In genomic region chr6:155782320-155782730, GRCh38 we compare ENCODE assay signal across 10 cellular contexts.
DNase-seq lines count a peak whose midpoint lies in the region; ATAC-seq and TF ChIP-seq lines count a peak whose summit lies in the region.
"Had no signal": no experiment of that assay in that cellular context is flagged by ENCODE, and none has a peak within 500 bp of the region (broad histone marks: within the 10 kb centered on the region; RNA-seq: fewer than 3 reads in every experiment).

No MANE protein-coding gene starts in this region.

- ATAC-seq in GM21367 (IDR thresholded peaks at IDR 0.05; ENCODE audit: unreplicated experiment) (no peak), T-helper 17 cell (no peak)
- ATAC-seq in activated CD8-positive, alpha-beta memory T cell treated with anti-CD3 and anti-CD28 coated beads, Interleukin-2, amount 10 ng/mL, durations not matched to agents 7 days and 5 days = no peak
- ATAC-seq: left ventricle myocardium superior had no signal

- TF ChIP-seq CTCF in tibial nerve (IDR thresholded peaks at IDR 0.05) = no peak

- no peaks in the 10 kb centered on the region for H3K9me3 ChIP-seq in duodenal mucosa (ENCODE audit: control insufficient read depth in 1 of 2, low read length in 2 of 2)
- no peaks in the 10 kb centered on the region for H3K9me3 ChIP-seq in tibial nerve
- H3K9me3 ChIP-seq in T-helper 17 cell (ENCODE audit: control insufficient read depth, low read length, poor library complexity, severe bottlenecking) = no peaks in the 10 kb centered on the region

- no peak overlapping the region for H3K9ac ChIP-seq in duodenal mucosa (ENCODE audit: low read depth in 1 of 2, low read length in 2 of 2)

- peak overlapping the region; percentile 42 for H3K27ac ChIP-seq in duodenal mucosa (ENCODE audit: low read depth, low read length)
- peak overlapping the region in 2 of 4 donors; percentile 8 to 56 for H3K27ac ChIP-seq in tibial nerve

- H3K36me3 ChIP-seq in duodenal mucosa (ENCODE audit: control insufficient read depth in 1 of 2, insufficient read depth in 2 of 2, low read length in 2 of 2) = no peaks in the 10 kb centered on the region
- H3K36me3 ChIP-seq in tibial nerve = no peaks in the 10 kb centered on the region

- no peaks in the 10 kb centered on the region for H3K36me3 Mint-ChIP-seq in activated CD8-positive, alpha-beta memory T cell treated with anti-CD3 and anti-CD28 coated beads, Interleukin-2, amount 10 ng/mL, durations not matched to agents 7 days and 5 days
- peaks cover 2% of the 10 kb centered on the region for H3K36me3 Mint-ChIP-seq in T-helper 17 cell (ENCODE audit: low read depth)

- H3K27ac Mint-ChIP-seq in activated CD8-positive, alpha-beta memory T cell treated with anti-CD3 and anti-CD28 coated beads, Interleukin-2, amount 10 ng/mL, durations not matched to agents 7 days and 5 days = no peak overlapping the region
- no peak overlapping the region for H3K27ac Mint-ChIP-seq in T-helper 17 cell

- peaks cover 2% of the 10 kb centered on the region for H3K9me3 Mint-ChIP-seq in activated CD8-positive, alpha-beta memory T cell treated with anti-CD3 and anti-CD28 coated beads, Interleukin-2, amount 10 ng/mL, durations not matched to agents 7 days and 5 days (ENCODE audit: low read depth)

- no peak for TF ChIP-seq EP300 in tibial nerve (IDR thresholded peaks at IDR 0.05)

- DNase-seq in EH (ENCODE audit: low read depth) (peak; percentile 96), NCI-H2029 treated with DMSO at 0.1 percent for 48 hours (lab: John Stamatoyannopoulos, UW) (peak; percentile 4), non-pigmented ciliary epithelial cell (ENCODE audit: low read depth) (peak; percentile 92), tibial nerve (ENCODE audit: low spot score in 2 of 2) (no peak), T-helper 17 cell (no peak)
- no peak for DNase-seq in activated CD8-positive, alpha-beta memory T cell treated with anti-CD3 and anti-CD28 coated beads, Interleukin-2, amount 10 ng/mL, durations not matched to agents 7 days and 5 days
- DNase-seq: activated naive CD4-positive, alpha-beta T cell; left ventricle myocardium superior had no signal

- peaks cover 0 to 9% of the 10 kb centered on the region in 2 donors for H3K4me1 ChIP-seq in duodenal mucosa (ENCODE audit: control insufficient read depth in 1 of 2, insufficient read depth in 2 of 2, low read length in 2 of 2)
- H3K4me1 ChIP-seq in tibial nerve = peaks cover 0 to 7% (median 0%) of the 10 kb centered on the region in 4 donors

- H3K4me3 ChIP-seq in duodenal mucosa (ENCODE audit: low read depth in 1 of 2, low read length in 2 of 2) (no peak overlapping the region), tibial nerve (no peak overlapping the region)

- no peaks in the 10 kb centered on the region for H3K27me3 Mint-ChIP-seq in activated CD8-positive, alpha-beta memory T cell treated with anti-CD3 and anti-CD28 coated beads, Interleukin-2, amount 10 ng/mL, durations not matched to agents 7 days and 5 days
- no peaks in the 10 kb centered on the region for H3K27me3 Mint-ChIP-seq in T-helper 17 cell

- H3K27me3 ChIP-seq in duodenal mucosa (ENCODE audit: control insufficient read depth in 1 of 2, insufficient read depth in 2 of 2, low read length in 2 of 2) = no peaks in the 10 kb centered on the region
- H3K27me3 ChIP-seq in tibial nerve = no peaks in the 10 kb centered on the region

- CTCF ChIA-PET in activated CD8-positive, alpha-beta memory T cell treated with anti-CD3 and anti-CD28 coated beads, Interleukin-2, amount 10 ng/mL, durations not matched to agents 7 days and 5 days (lab: Charles Lee) = no interaction called here

- no peak for TF ChIP-seq POLR2A in tibial nerve (IDR thresholded peaks at IDR 0.05)

- H3K4me3 Mint-ChIP-seq in activated CD8-positive, alpha-beta memory T cell treated with anti-CD3 and anti-CD28 coated beads, Interleukin-2, amount 10 ng/mL, durations not matched to agents 7 days and 5 days = no peak overlapping the region
- H3K4me3 Mint-ChIP-seq in T-helper 17 cell = no peak overlapping the region

- H3K4me1 Mint-ChIP-seq in activated CD8-positive, alpha-beta memory T cell treated with anti-CD3 and anti-CD28 coated beads, Interleukin-2, amount 10 ng/mL, durations not matched to agents 7 days and 5 days = no peaks in the 10 kb centered on the region
- no peaks in the 10 kb centered on the region for H3K4me1 Mint-ChIP-seq in T-helper 17 cell

Comparison
In these comparisons a context has a peak if more than half of its experiments do, and no peak if none do; other contexts are left out.
1. DNase-seq: peak in EH (single experiment), NCI-H2029 treated with DMSO at 0.1 percent for 48 hours (single experiment) and non-pigmented ciliary epithelial cell (single experiment); none in tibial nerve (0 of 2), activated CD8-positive, alpha-beta memory T cell treated with anti-CD3 and anti-CD28 coated beads, Interleukin-2, amount 10 ng/mL, durations not matched to agents 7 days and 5 days (single experiment) and T-helper 17 cell (0 of 3).